In the genomic region with DNA sequence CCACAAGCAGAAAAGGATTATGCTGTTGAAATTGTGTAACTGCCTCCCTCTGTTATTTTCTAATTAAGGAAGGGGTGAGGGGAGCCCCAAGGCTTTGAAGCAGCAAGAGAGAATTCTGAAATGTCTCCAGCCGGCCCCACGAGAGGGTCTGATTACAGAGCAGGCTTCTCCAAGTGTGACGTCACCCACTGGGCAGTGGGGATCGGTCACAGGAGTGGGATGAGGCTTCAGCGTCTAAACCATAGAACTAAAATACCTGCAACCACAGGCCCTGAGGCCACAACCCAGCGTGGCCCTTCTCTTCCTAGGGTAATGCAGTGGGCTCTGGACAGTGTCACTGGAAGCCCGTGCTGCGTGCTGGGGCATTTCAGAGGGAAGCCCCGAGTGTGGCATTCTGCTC, we compare ENCODE assay signal across 16 cellular contexts. TPM values are rescaled to one million over a fixed set of nuclear protein-coding genes. Genes with fewer than 3 reads are reported as not detected.
DNase-seq lines count a peak whose midpoint lies in the region; ATAC-seq and TF ChIP-seq lines count a peak whose summit lies in the region.
"Had no signal": no experiment of that assay in that cellular context is flagged by ENCODE, and none has a peak within 500 bp of the region (broad histone marks: within the 10 kb centered on the region; RNA-seq: fewer than 3 reads in every experiment).

No MANE protein-coding gene starts in this region.

- H3K79me1 ChIP-seq in IMR-90 (ENCODE audit: low read depth in 1 of 2, low read length in 2 of 2), result peaks cover 0 to 3% of the 10 kb centered on the region in 2 experiments; a peak in 1 of 4 replicates

- no peak overlapping the region for H3K9ac ChIP-seq in IMR-90 (ENCODE audit: low read depth, low read length)

- H4K20me1 ChIP-seq in IMR-90 (ENCODE audit: insufficient read depth, low read length) (no peaks in the 10 kb centered on the region), osteoblast (ENCODE audit: insufficient read depth, low read length) (no peaks in the 10 kb centered on the region)

- POLR2A ChIA-PET in IMR-90 (lab: Charles Lee; ENCODE audit: unreplicated experiment), result no interaction called here

- peak overlapping the region; percentile 64 for H4K91ac ChIP-seq in IMR-90 (ENCODE audit: insufficient read depth, low read depth, low read length)

- dilution Hi-C loops in IMR-90 (cut with HindIII; ENCODE audit: low sequenced_read_pairs, unreplicated experiment), result no loop called here

- TF ChIP-seq CTCF in IMR-90 (conservative IDR thresholded peaks at IDR 0.05; ENCODE audit: low read depth, low read length), result no peak
- TF ChIP-seq CTCF in osteoblast (IDR thresholded peaks at IDR 0.05; ENCODE audit: extremely low read depth, low read depth, low read length), result no peak
- no peak for TF ChIP-seq CTCF in mucosa of descending colon (IDR thresholded peaks at IDR 0.05)

- H3K4me1 ChIP-seq in IMR-90 (ENCODE audit: control insufficient read depth, insufficient read depth, low read length) (peaks cover 38% of the 10 kb centered on the region), osteoblast (ENCODE audit: insufficient read depth, low read length) (peaks cover 54% of the 10 kb centered on the region), mucosa of descending colon (ENCODE audit: low read depth) (no peaks in the 10 kb centered on the region)
- H3K4me1 ChIP-seq: testis had no signal

- H3K27ac ChIP-seq in IMR-90 (ENCODE audit: insufficient read depth, low read length) (no peak overlapping the region; the same call in 1 of the 2 replicates), osteoblast (ENCODE audit: low read depth, low read length) (peak overlapping the region; percentile 74)
- H3K27ac ChIP-seq: epithelial cell of prostate, SK-N-MC, testis, VCaP had no signal

- no peak overlapping the region for H3K4me2 ChIP-seq in IMR-90 (ENCODE audit: low read depth, low read length)
- peak overlapping the region; percentile 52 for H3K4me2 ChIP-seq in osteoblast (ENCODE audit: insufficient read depth, low read length)

- peak overlapping the region; percentile 62 for H3K14ac ChIP-seq in IMR-90 (replicated peaks; ENCODE audit: low read depth, low read length)

- peak overlapping the region; percentile 63; the same call in 1 of the 3 replicates for H2BK15ac ChIP-seq in IMR-90 (ENCODE audit: low read depth, low read length)

- H3K4ac ChIP-seq in IMR-90 (ENCODE audit: low read depth, low read length), result peak overlapping the region; percentile 72

- no peak overlapping the region for H3K56ac ChIP-seq in IMR-90 (ENCODE audit: extremely low read depth, insufficient read depth, low read length)

- no TSS peak for BruUV-seq in IMR-90 (replicated peaks; lab: Mats Ljungman, UMichigan)

- H3K36me3 ChIP-seq in IMR-90 (ENCODE audit: control insufficient read depth, insufficient read depth, low read length), result no peaks in the 10 kb centered on the region
- peaks cover 12% of the 10 kb centered on the region for H3K36me3 ChIP-seq in osteoblast (ENCODE audit: insufficient read depth, low read length)
- H3K36me3 ChIP-seq in mucosa of descending colon (ENCODE audit: low read depth), result no peaks in the 10 kb centered on the region
- H3K36me3 ChIP-seq: BE2C, MG63 had no signal

- in situ Hi-C loops in IMR-90 (cut with MboI; ENCODE audit: low sequenced_read_pairs), result no loop called here

- peak overlapping the region; percentile 37 for H2BK5ac ChIP-seq in IMR-90 (ENCODE audit: low read depth, low read length, poor library complexity, severe bottlenecking)

- TF ChIP-seq RAD21 in IMR-90 (IDR thresholded peaks at IDR 0.05; ENCODE audit: low read length), result no peak

- no peaks in the 10 kb centered on the region for H3K9me3 ChIP-seq in IMR-90 (ENCODE audit: control insufficient read depth, insufficient read depth, low read length)
- H3K9me3 ChIP-seq in osteoblast (ENCODE audit: low read depth, low read length), result no peaks in the 10 kb centered on the region
- no peaks in the 10 kb centered on the region for H3K9me3 ChIP-seq in mucosa of descending colon
- H3K9me3 ChIP-seq: BE2C, MG63, testis had no signal

- intact Hi-C loops in IMR-90 (cut with micrococcal nuclease), result no loop called here
- intact Hi-C loops in mucosa of descending colon (cut with DNase I, micrococcal nuclease), result no loop called here

- DNase-seq in AG08395 (ENCODE audit: low spot score) (peak; percentile 28), IMR-90 (peak; percentile 70), fibroblast of gingiva (ENCODE audit: low read depth) (peak; percentile 57), osteoblast (ENCODE audit: insufficient read length, low spot score, missing footprints) (peak; percentile 90), nucleus accumbens (lab: John Stamatoyannopoulos, UW) (no peak), NCI-H1417 treated with DMSO at 0.1 percent for 48 hours (lab: John Stamatoyannopoulos, UW) (no peak), mucosa of descending colon (no peak)
- DNase-seq: BE2C, MG63, NCI-H2107, testis had no signal

- H3K23ac ChIP-seq in IMR-90 (ENCODE audit: low read depth, low read length), result peak overlapping the region; percentile 76; the same call in 1 of the 2 replicates

- H2BK120ac ChIP-seq in IMR-90 (ENCODE audit: low read depth, low read length), result peak overlapping the region; percentile 75

- peak overlapping the region; percentile 65; the same call in 1 of the 2 replicates for H2AK5ac ChIP-seq in IMR-90 (ENCODE audit: low read depth, low read length)

- peak overlapping the region; percentile 57 for H2BK20ac ChIP-seq in IMR-90 (ENCODE audit: low read depth, low read length)

- no peak overlapping the region for H4K5ac ChIP-seq in IMR-90 (ENCODE audit: low read depth, low read length)

- no peaks in the 10 kb centered on the region for H3K27me3 ChIP-seq in IMR-90 (ENCODE audit: control insufficient read depth, insufficient read depth, low read length)
- no peaks in the 10 kb centered on the region for H3K27me3 ChIP-seq in osteoblast (ENCODE audit: insufficient read depth, low read length)
- H3K27me3 ChIP-seq: BE2C, MG63, testis had no signal

- H3K4me3 ChIP-seq in IMR-90 (ENCODE audit: insufficient read depth, low read depth, low read length), result no peak overlapping the region
- no peak overlapping the region for H3K4me3 ChIP-seq in osteoblast (ENCODE audit: insufficient read depth, low read length)
- H3K4me3 ChIP-seq in mucosa of descending colon, result no peak overlapping the region
- H3K4me3 ChIP-seq: MG63, SK-N-MC, testis had no signal

- no CpG with 5 or more reads among the region's 9 CpGs for WGBS in IMR-90 (ENCODE audit: extremely low coverage in 2 of 2, insufficient read length in 1 of 2), 2 experiments

- H3K79me2 ChIP-seq in osteoblast (ENCODE audit: insufficient read depth, low read length), result no peaks in the 10 kb centered on the region

- TF ChIP-seq POLR2A in IMR-90 (IDR thresholded peaks at IDR 0.05; ENCODE audit: low read depth, low read length), result no peak

- H3K18ac ChIP-seq in IMR-90 (ENCODE audit: low read depth, low read length), result peak overlapping the region; percentile 17; the same call in 1 of the 2 replicates

- ATAC-seq in IMR-90 (ENCODE audit: low read depth) (peak; percentile 46), HG03342 (IDR thresholded peaks at IDR 0.05; ENCODE audit: unreplicated experiment) (no peak), mucosa of descending colon (no peak)

- H4K8ac ChIP-seq in IMR-90 (ENCODE audit: low read depth in 2 of 2, low read length in 2 of 2), result peak overlapping the region; percentile 10 to 41; a peak in 2 of 4 replicates

- no peak overlapping the region for H2AK9ac ChIP-seq in IMR-90 (replicated peaks; ENCODE audit: low read depth, low read length, poor library complexity)

- CTCF ChIA-PET in IMR-90 (lab: Yijun Ruan, JAX), result no interaction called here

- peaks cover 29% of the 10 kb centered on the region; the same call in 1 of the 2 replicates for H3K9me1 ChIP-seq in IMR-90 (ENCODE audit: insufficient read depth, low read length)

- H2AFZ ChIP-seq in IMR-90 (replicated peaks; ENCODE audit: low read length, poor library complexity) (no peak overlapping the region), osteoblast (ENCODE audit: low read length) (peak overlapping the region; percentile 54)

TF ChIP-seq in IMR-90, 13 proteins besides CTCF, POLR2A, EP300 and RAD21:
- peak; percentile 22; the same call in 1 of the 2 replicates for TF ChIP-seq CEBPB (IDR thresholded peaks at IDR 0.05; ENCODE audit: low read depth, low read length)
- no peak for TF ChIP-seq RCOR1 (IDR thresholded peaks at IDR 0.05; ENCODE audit: insufficient replicate concordance, low read length)

RNA-seq across cellular contexts. Expression of gene APCDD1L, which starts 38.6 kb away (rescaled TPM):
- total RNA-seq in IMR-90 (2012; rRNA removed), result 2.2 and 2.5 TPM in 2 replicates
- polyA plus RNA-seq in IMR-90 (2012; rRNA removed), result 18.0 and 18.3 TPM in 2 replicates
- polyA plus RNA-seq in IMR-90 (2012; cell fraction: cytosol; rRNA removed), result 11.4 and 19.3 TPM in 2 replicates
- 7.7 and 18.8 TPM in 2 replicates for polyA plus RNA-seq in IMR-90 (2012; cell fraction: nucleus; rRNA removed; ENCODE audit: low replicate concordance)
- 16.3 and 16.5 TPM in 2 replicates for total RNA-seq in osteoblast
- under 1 TPM; 0.23 to 0.57 (median 0.29) TPM for total RNA-seq in mucosa of descending colon
- total RNA-seq: cerebellum had no signal

Comparison
In these comparisons a context has a peak if more than half of its experiments do, and no peak if none do; other contexts are left out.
1. DNase-seq: peak in AG08395 (single experiment), IMR-90 (single experiment), fibroblast of gingiva (single experiment) and osteoblast (single experiment); none in nucleus accumbens (0 of 56), NCI-H1417 treated with DMSO at 0.1 percent for 48 hours (single experiment) and mucosa of descending colon (0 of 3).